6 cellular contexts compared by ENCODE assay signal in genomic region chr10:46720811-46721518, GRCh38.
A peak's percentile ranks its signal among the peaks of the same experiment; 100 is the strongest.
DNase-seq lines count a peak whose midpoint lies in the region; FAIRE-seq and TF ChIP-seq lines count a peak whose summit lies in the region.
"Not testable (repeated sequence)": the region's sequence is repeated elsewhere in the genome, so short reads cannot be mapped to it uniquely, and the experiment has no call there.

No MANE protein-coding gene starts in this region.

- H3K4me1 Mint-ChIP-seq in Calu3 (ENCODE audit: low read depth, unreplicated experiment), result peaks cover 23% of the 10 kb centered on the region

- 61% methylated on average over 4 of the region's 4 CpGs for WGBS in hepatocyte (ENCODE audit: low lambda C conversion rate, missing lambda C conversion rate)

- TF ChIP-seq CTCF in Calu3 (IDR thresholded peaks at IDR 0.05; ENCODE audit: unreplicated experiment); hepatocyte (IDR thresholded peaks at IDR 0.05; ENCODE audit: poor library complexity): not testable (repeated sequence)

- peak overlapping the region; percentile 50 for H3K27ac ChIP-seq in hepatocyte

- not testable (repeated sequence) for H3K36me3 Mint-ChIP-seq in Calu3 (ENCODE audit: insufficient read depth, unreplicated experiment)

- H3K4me2 ChIP-seq in hepatocyte, result peak overlapping the region; percentile 56

- FAIRE-seq in RCC 7860 (lab: Jason Lieb, UNC), result peak; percentile 98

- not testable (repeated sequence) for H3K27me3 Mint-ChIP-seq in Calu3 (ENCODE audit: unreplicated experiment)

- H3K4me1 ChIP-seq in hepatocyte (ENCODE audit: insufficient read depth), result not testable (repeated sequence)

- H3K9me3 Mint-ChIP-seq in Calu3 (ENCODE audit: low read depth, unreplicated experiment), result not testable (repeated sequence)

- not testable (repeated sequence) for H3K9me3 ChIP-seq in hepatocyte (ENCODE audit: low read depth)

- CTCF ChIA-PET in Calu3 (lab: Charles Lee), result not testable (repeated sequence)

- peak overlapping the region; percentile 56 for H3K4me3 Mint-ChIP-seq in Calu3 (ENCODE audit: low read depth, unreplicated experiment)

- not testable (repeated sequence) for H4K20me1 ChIP-seq in hepatocyte (ENCODE audit: insufficient read depth, poor library complexity, severe bottlenecking)

- H3K36me3 ChIP-seq in hepatocyte (replicated peaks; ENCODE audit: insufficient read depth, low read depth), result not testable (repeated sequence)

- intact Hi-C loops in Calu3 (cut with micrococcal nuclease; ENCODE audit: unreplicated experiment), result not testable (repeated sequence)

- H3K27ac Mint-ChIP-seq in Calu3 (ENCODE audit: unreplicated experiment), result peak overlapping the region; percentile 63

- H3K9me2 ChIP-seq in hepatocyte (replicated peaks; ENCODE audit: insufficient read depth), result not testable (repeated sequence)

- TSS peak; percentile 90 for BruUV-seq in Calu3 (replicated peaks; lab: Mats Ljungman, UMichigan)

- H3K27me3 ChIP-seq in hepatocyte, result not testable (repeated sequence)

- H2AFZ ChIP-seq in hepatocyte, result peak overlapping the region; percentile 9

- DNase-seq in Calu3 (peak; percentile 4), RCC 7860 (ENCODE audit: low spot score) (peak; percentile 30), left kidney (ENCODE audit: low read depth, low spot score) (peak; percentile 4), mucosa of gallbladder (ENCODE audit: low spot score) (peak; percentile 10), renal cortical epithelial cell (ENCODE audit: low read depth) (peak; percentile 86)
- DNase-seq in hepatocyte (ENCODE audit: low spot score), result not testable (repeated sequence)

- H3K4me3 ChIP-seq in hepatocyte, result not testable (repeated sequence)

- H3K79me2 ChIP-seq in hepatocyte, result not testable (repeated sequence)
